13 cellular contexts compared by ENCODE assay signal in genomic region chr10:36676321-36677169, GRCh38.
DNase-seq lines count a peak whose midpoint lies in the region; ATAC-seq and TF ChIP-seq lines count a peak whose summit lies in the region.
"Had no signal": no experiment of that assay in that cellular context is flagged by ENCODE, and none has a peak within 500 bp of the region (broad histone marks: within the 10 kb centered on the region; RNA-seq: fewer than 3 reads in every experiment).

No MANE protein-coding gene starts in this region.

- CTCF ChIA-PET in RWPE1 (lab: Yijun Ruan, JAX): no interaction called here

- POLR2A ChIA-PET in RWPE1 (lab: Yijun Ruan, JAX; ENCODE audit: low non-redundant PET): no interaction called here

- DNase-seq in AG10803 (ENCODE audit: low read depth): peak; percentile 78
- peak; percentile 17 to 44 for DNase-seq in Kasumi-1 (lab: John Stamatoyannopoulos, UW)
- DNase-seq in NCI-H748 treated with DMSO at 0.1 percent for 48 hours (lab: John Stamatoyannopoulos, UW): peak; percentile 99
- DNase-seq in fibroblast of villous mesenchyme (ENCODE audit: low read depth): peak; percentile 39
- DNase-seq in RWPE1 (ENCODE audit: low spot score): no peak
- DNase-seq: activated naive CD4-positive, alpha-beta T cell treated with anti-CD3 and anti-CD28 coated beads, Interleukin-2, amount 50 U/mL, for 16 hours; GF-D8; NCI-H446; stimulated activated CD4-positive, alpha-beta T cell treated with anti-CD3 and anti-CD28 coated beads, Interleukin-2, amount 100 ng/mL, for 24 hours had no signal

- ATAC-seq in HG02759 (IDR thresholded peaks at IDR 0.05; ENCODE audit: unreplicated experiment): no peak
- ATAC-seq in GM21717 (IDR thresholded peaks at IDR 0.05; ENCODE audit: unreplicated experiment): no peak
- no peak for ATAC-seq in GM19467 (IDR thresholded peaks at IDR 0.05; ENCODE audit: unreplicated experiment)

- no peak; the same call in 1 of the 2 replicates for TF ChIP-seq CTCF in AG10803 (conservative IDR thresholded peaks at IDR 0.05; ENCODE audit: low read length)
- no peak for TF ChIP-seq CTCF in fibroblast of villous mesenchyme (IDR thresholded peaks at IDR 0.05; ENCODE audit: insufficient read depth, low read depth, low read length)
- TF ChIP-seq CTCF in RWPE1 (conservative IDR thresholded peaks at IDR 0.05; ENCODE audit: low read depth): no peak

- H3K4me3 ChIP-seq in AG10803 (ENCODE audit: low read length): no peak overlapping the region
- H3K4me3 ChIP-seq in fibroblast of villous mesenchyme (ENCODE audit: low read depth, low read length): no peak overlapping the region

- no peak overlapping the region for H3K27ac ChIP-seq in RWPE1
- H3K27ac ChIP-seq: C4-2B had no signal
